7 cellular contexts compared by ENCODE assay signal in the genomic region with DNA sequence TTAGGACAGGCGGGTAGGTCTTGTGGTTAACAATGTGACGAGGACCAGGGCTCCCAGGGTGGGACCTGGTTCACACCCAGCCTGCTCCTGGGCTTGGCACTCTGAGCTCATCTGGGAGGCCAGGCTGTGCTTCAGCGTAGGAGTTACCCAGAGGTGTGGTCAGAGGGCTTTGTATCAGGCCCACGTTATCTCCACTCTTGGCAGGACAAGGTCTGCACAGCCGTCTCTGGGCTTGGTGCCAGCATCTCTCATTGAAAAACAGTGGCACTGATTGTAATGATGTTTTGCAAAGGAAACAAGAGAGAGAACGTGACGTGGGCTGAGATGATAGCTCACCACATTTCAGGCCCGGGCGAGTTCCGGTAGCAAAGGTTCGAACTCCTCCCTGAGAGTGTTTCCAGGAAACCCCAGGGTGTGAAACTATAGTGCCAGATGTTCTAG.
A peak's percentile ranks its signal among the peaks of the same experiment; 100 is the strongest.
DNase-seq lines count a peak whose midpoint lies in the region; ATAC-seq and TF ChIP-seq lines count a peak whose summit lies in the region.

No MANE protein-coding gene starts in this region.

- POLR2A ChIA-PET in activated CD4-positive, alpha-beta memory T cell treated with anti-CD3 and anti-CD28 coated beads for 36 hours (lab: Charles Lee): interaction anchor here (0.6 to 1.1 kb wide), 2 partner anchors 29 to 300 kb away, joined by 5 read pairs; no protein-coding TSS in a partner anchor
- POLR2A ChIA-PET in naive thymus-derived CD4-positive, alpha-beta T cell (lab: Charles Lee): no interaction called here

- H3K36me3 ChIP-seq in duodenal mucosa (ENCODE audit: control insufficient read depth in 1 of 2, insufficient read depth in 2 of 2, low read length in 2 of 2) (no peaks in the 10 kb centered on the region), stomach (no peaks in the 10 kb centered on the region)
- H3K36me3 ChIP-seq in naive thymus-derived CD4-positive, alpha-beta T cell (ENCODE audit: control insufficient read depth in 2 of 3, insufficient read depth in 3 of 3, low read length in 3 of 3): no peaks in the 10 kb centered on the region

- no peaks in the 10 kb centered on the region for H3K27me3 Mint-ChIP-seq in activated CD4-positive, alpha-beta memory T cell treated with anti-CD3 and anti-CD28 coated beads for 36 hours
- H3K27me3 Mint-ChIP-seq in naive thymus-derived CD4-positive, alpha-beta T cell: no peaks in the 10 kb centered on the region

- H3K27ac Mint-ChIP-seq in activated CD4-positive, alpha-beta memory T cell treated with anti-CD3 and anti-CD28 coated beads for 36 hours: peak overlapping the region; percentile 82
- peak overlapping the region; percentile 90 to 98 (median 91) for H3K27ac Mint-ChIP-seq in naive thymus-derived CD4-positive, alpha-beta T cell

- H3K9me3 ChIP-seq in duodenal mucosa (ENCODE audit: control insufficient read depth in 1 of 2, low read length in 2 of 2) (no peaks in the 10 kb centered on the region), stomach (no peaks in the 10 kb centered on the region)
- H3K9me3 ChIP-seq in naive thymus-derived CD4-positive, alpha-beta T cell (ENCODE audit: control insufficient read depth in 2 of 3, low read length in 3 of 3): no peaks in the 10 kb centered on the region

- H3K4me1 ChIP-seq in duodenal mucosa (ENCODE audit: control insufficient read depth in 1 of 2, insufficient read depth in 2 of 2, low read length in 2 of 2) (peaks cover 27 to 46% of the 10 kb centered on the region in 2 donors), stomach (peaks cover 15 to 20% (median 18%) of the 10 kb centered on the region in 4 donors)
- peaks cover 16 to 17% of the 10 kb centered on the region in 2 donors for H3K4me1 ChIP-seq in naive thymus-derived CD4-positive, alpha-beta T cell (ENCODE audit: control insufficient read depth in 2 of 2, insufficient read depth in 2 of 2, low read length in 2 of 2)

- peaks cover 17% of the 10 kb centered on the region for H3K9me3 Mint-ChIP-seq in activated CD4-positive, alpha-beta memory T cell treated with anti-CD3 and anti-CD28 coated beads for 36 hours
- H3K9me3 Mint-ChIP-seq in naive thymus-derived CD4-positive, alpha-beta T cell: peaks cover 0 to 40% (median 6%) of the 10 kb centered on the region in 11 donors

- WGBS in stomach, 5 donors: 6 to 15% (median 9%) methylated on average over 10 to 11 of the region's 11 CpGs

- intact Hi-C loops in activated CD4-positive, alpha-beta memory T cell treated with anti-CD3 and anti-CD28 coated beads for 36 hours (cut with micrococcal nuclease): loop anchor here (2.0 to 10.0 kb wide), 3 partner anchors 44 to 362 kb away; a partner anchor contains a TSS
- intact Hi-C loops in naive thymus-derived CD4-positive, alpha-beta T cell (cut with micrococcal nuclease): loop anchor here (1.0 to 10.0 kb wide), 6 partner anchors 44 to 902 kb away; a partner anchor contains a TSS
- intact Hi-C loops in stomach (cut with DNase I; ENCODE audit: low total_unique reads): no loop called here

- H3K9ac ChIP-seq in duodenal mucosa (ENCODE audit: low read depth in 1 of 2, low read length in 2 of 2): peak overlapping the region; percentile 7 to 60

- peak overlapping the region; percentile 33 for H3K4me3 Mint-ChIP-seq in activated CD4-positive, alpha-beta memory T cell treated with anti-CD3 and anti-CD28 coated beads for 36 hours
- H3K4me3 Mint-ChIP-seq in naive thymus-derived CD4-positive, alpha-beta T cell: peak overlapping the region; percentile 31 to 70 (median 54)

- H3K27me3 ChIP-seq in duodenal mucosa (ENCODE audit: control insufficient read depth in 1 of 2, insufficient read depth in 2 of 2, low read length in 2 of 2): no peaks in the 10 kb centered on the region
- no peaks in the 10 kb centered on the region for H3K27me3 ChIP-seq in naive thymus-derived CD4-positive, alpha-beta T cell (ENCODE audit: control insufficient read depth in 2 of 2, insufficient read depth in 2 of 2, low read length in 2 of 2)
- H3K27me3 ChIP-seq in stomach: no peaks in the 10 kb centered on the region

- DNase-seq in NCI-H187 treated with DMSO at 0.1 percent for 48 hours (lab: John Stamatoyannopoulos, UW) (peak; percentile 26), stomach (peak; percentile 98)
- DNase-seq in activated CD4-positive, alpha-beta memory T cell treated with anti-CD3 and anti-CD28 coated beads for 36 hours: peak; percentile 86
- DNase-seq in naive thymus-derived CD4-positive, alpha-beta T cell: peak; percentile 46 to 91 (median 82)

- H3K27ac ChIP-seq in duodenal mucosa (ENCODE audit: low read depth, low read length): peak overlapping the region; percentile 83
- H3K27ac ChIP-seq in naive thymus-derived CD4-positive, alpha-beta T cell (ENCODE audit: low read depth, low read length): peak overlapping the region; percentile 61
- peak overlapping the region; percentile 77 to 90 (median 86) for H3K27ac ChIP-seq in stomach

- peaks cover 20% of the 10 kb centered on the region for H3K36me3 Mint-ChIP-seq in activated CD4-positive, alpha-beta memory T cell treated with anti-CD3 and anti-CD28 coated beads for 36 hours
- peaks cover 0 to 61% (median 4%) of the 10 kb centered on the region in 5 donors for H3K36me3 Mint-ChIP-seq in naive thymus-derived CD4-positive, alpha-beta T cell

- H3K4me1 Mint-ChIP-seq in activated CD4-positive, alpha-beta memory T cell treated with anti-CD3 and anti-CD28 coated beads for 36 hours (ENCODE audit: low read depth): peaks cover 54% of the 10 kb centered on the region
- peaks cover 25 to 64% (median 36%) of the 10 kb centered on the region in 7 donors for H3K4me1 Mint-ChIP-seq in naive thymus-derived CD4-positive, alpha-beta T cell

- no peak overlapping the region for H3K4me3 ChIP-seq in duodenal mucosa (ENCODE audit: low read depth in 1 of 2, low read length in 2 of 2)
- H3K4me3 ChIP-seq in naive thymus-derived CD4-positive, alpha-beta T cell (ENCODE audit: low read length): peak overlapping the region; percentile 23
- H3K4me3 ChIP-seq in stomach: no peak overlapping the region

- no peak for TF ChIP-seq EP300 in stomach (IDR thresholded peaks at IDR 0.05)

- CTCF ChIA-PET in activated CD4-positive, alpha-beta memory T cell treated with anti-CD3 and anti-CD28 coated beads for 36 hours (lab: Charles Lee): interaction anchor here (1.2 to 1.3 kb wide), 3 partner anchors 11 to 343 kb away, joined by 3 to 5 read pairs (median 3); no protein-coding TSS in a partner anchor
- CTCF ChIA-PET in naive thymus-derived CD4-positive, alpha-beta T cell (lab: Charles Lee): interaction anchor here (0.6 kb wide), 1 partner anchor 229 kb away, joined by 3 read pairs; no protein-coding TSS in a partner anchor

- no peak for TF ChIP-seq CTCF in stomach (IDR thresholded peaks at IDR 0.05)

- no peak for TF ChIP-seq POLR2A in stomach (IDR thresholded peaks at IDR 0.05)

- ATAC-seq in GM21528 (IDR thresholded peaks at IDR 0.05; ENCODE audit: low FRiP score, unreplicated experiment) (peak; percentile 64), HG02588 (IDR thresholded peaks at IDR 0.05; ENCODE audit: unreplicated experiment) (no peak)
- peak; percentile 91 for ATAC-seq in naive thymus-derived CD4-positive, alpha-beta T cell

Comparison
In these comparisons a context has a peak if more than half of its experiments do, and no peak if none do; other contexts are left out.
1. DNase-seq: peak in every context shown above with its lines; median percentile 98 in stomach; 86 in activated CD4-positive, alpha-beta memory T cell treated with anti-CD3 and anti-CD28 coated beads for 36 hours; 82 in naive thymus-derived CD4-positive, alpha-beta T cell; 26 in NCI-H187 treated with DMSO at 0.1 percent for 48 hours.